Comparison of ENCODE assay signal across 1 cellular context in genomic region chr11:66022401-66023185, GRCh38.
A peak's percentile ranks its signal among the peaks of the same experiment; 100 is the strongest.
TF ChIP-seq lines count a peak whose summit lies in the region.

No MANE protein-coding gene starts in this region.

TF ChIP-seq in neural cell, 6 proteins besides CTCF, POLR2A, EP300 and RAD21:
- TF ChIP-seq SMC3 (conservative IDR thresholded peaks at IDR 0.05; ENCODE audit: poor library complexity) (peak; percentile 15), TAF1 (IDR thresholded peaks at IDR 0.05; ENCODE audit: low read depth) (no peak)
